In the genomic region with DNA sequence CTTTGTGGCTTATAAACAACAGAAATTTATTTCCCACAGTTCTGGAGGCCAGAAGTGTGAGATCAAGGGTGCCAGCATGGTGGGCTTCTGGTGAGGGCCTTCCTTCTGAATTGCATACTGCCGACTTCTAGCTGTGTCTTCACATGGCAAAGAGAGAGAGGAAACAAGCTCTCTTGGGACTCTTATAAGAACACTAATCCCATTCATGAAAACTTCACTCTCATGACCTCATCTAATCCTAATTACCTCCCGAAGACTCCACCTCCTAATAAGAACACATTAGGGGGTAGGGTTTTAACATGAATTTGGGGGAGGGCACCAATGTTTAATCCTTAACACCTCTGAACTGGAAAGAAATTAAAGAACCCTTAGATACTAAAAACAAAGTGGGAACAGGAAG, we compare ENCODE assay signal across 18 cellular contexts.
A peak's percentile ranks its signal among the peaks of the same experiment; 100 is the strongest.
DNase-seq lines count a peak whose midpoint lies in the region; ATAC-seq, FAIRE-seq and TF ChIP-seq lines count a peak whose summit lies in the region.
"Had no signal": no experiment of that assay in that cellular context is flagged by ENCODE, and none has a peak within 500 bp of the region (broad histone marks: within the 10 kb centered on the region; RNA-seq: fewer than 3 reads in every experiment).

No MANE protein-coding gene starts in this region.

- no peaks in the 10 kb centered on the region for H3K23me2 ChIP-seq in H9 (ENCODE audit: insufficient read length, low read depth, low read length, poor library complexity, severe bottlenecking)

- no peak for TF ChIP-seq POLR2A in endothelial cell of umbilical vein (IDR thresholded peaks at IDR 0.05; ENCODE audit: low read depth, low read length)

- H3K9ac ChIP-seq in H9 (ENCODE audit: extremely low read depth, insufficient read length, low read length) (no peak overlapping the region), endothelial cell of umbilical vein (replicated peaks; ENCODE audit: extremely low read depth, insufficient read depth, low read length) (no peak overlapping the region)

- no peak overlapping the region for H2BK12ac ChIP-seq in H9 (ENCODE audit: insufficient read length, low read depth, low read length)

- H3K79me1 ChIP-seq in H9 (ENCODE audit: insufficient read depth, low read depth, low read length, poor library complexity, severe bottlenecking): no peaks in the 10 kb centered on the region

- BruUV-seq in A673 (replicated peaks; lab: Mats Ljungman, UMichigan): no TSS peak
- BruUV-seq in endothelial cell of umbilical vein (replicated peaks; lab: Mats Ljungman, UMichigan): no TSS peak

- H2BK5ac ChIP-seq in H9 (ENCODE audit: insufficient read length, low read length): no peak overlapping the region

- H3K4me1 Mint-ChIP-seq in H9: peaks cover 22 to 23% of the 10 kb centered on the region in 2 experiments
- H3K4me1 Mint-ChIP-seq in activated naive CD4-positive, alpha-beta T cell treated with anti-CD3 and anti-CD28 coated beads for 36 hours (ENCODE audit: low read depth): no peaks in the 10 kb centered on the region
- H3K4me1 Mint-ChIP-seq: CD4-positive, alpha-beta memory T cell had no signal

- no peaks in the 10 kb centered on the region for H3K4me1 ChIP-seq in A673 (ENCODE audit: insufficient read depth, low read length, poor library complexity, severe bottlenecking)
- H3K4me1 ChIP-seq in H9 (ENCODE audit: insufficient read depth, low read length): no peaks in the 10 kb centered on the region
- peaks cover 23% of the 10 kb centered on the region for H3K4me1 ChIP-seq in endothelial cell of umbilical vein (ENCODE audit: control insufficient read depth, extremely low read depth, insufficient read depth, low read length)
- peaks cover 16% of the 10 kb centered on the region for H3K4me1 ChIP-seq in osteoblast (ENCODE audit: insufficient read depth, low read length)
- no peaks in the 10 kb centered on the region for H3K4me1 ChIP-seq in aorta (ENCODE audit: control insufficient read depth in 1 of 2, insufficient read depth in 2 of 2, low read length in 2 of 2)
- H3K4me1 ChIP-seq: BE2C had no signal

- WGBS in H9 (ENCODE audit: extremely low coverage, insufficient read length, low lambda C conversion rate): no CpG with 5 or more reads among the region's 2 CpGs
- 82 to 83% methylated on average over 2 of the region's 2 CpGs for WGBS in aorta, 2 donors

- H3K27me3 ChIP-seq in A673 (replicated peaks; ENCODE audit: insufficient read depth, low read depth, low read length, poor library complexity) (no peaks in the 10 kb centered on the region), H9 (ENCODE audit: insufficient read depth, low read length) (no peaks in the 10 kb centered on the region), endothelial cell of umbilical vein (ENCODE audit: control insufficient read depth in 2 of 2, insufficient read depth in 2 of 2, low read length in 2 of 2) (no peaks in the 10 kb centered on the region), osteoblast (ENCODE audit: insufficient read depth, low read length) (no peaks in the 10 kb centered on the region), aorta (ENCODE audit: control insufficient read depth in 1 of 2, insufficient read depth in 2 of 2, low read length in 1 of 2) (no peaks in the 10 kb centered on the region)
- H3K27me3 ChIP-seq: BE2C had no signal

- H4K20me1 ChIP-seq in H9 (ENCODE audit: control insufficient read depth, insufficient read depth, insufficient read length) (no peaks in the 10 kb centered on the region), endothelial cell of umbilical vein (replicated peaks; ENCODE audit: control insufficient read depth, extremely low read depth, insufficient read depth, low read length) (no peaks in the 10 kb centered on the region), osteoblast (ENCODE audit: insufficient read depth, low read length) (no peaks in the 10 kb centered on the region)

- H3K56ac ChIP-seq in H9 (ENCODE audit: insufficient read length, low read depth, low read length): no peak overlapping the region

- H2BK15ac ChIP-seq in H9 (ENCODE audit: low read depth, low read length): no peak overlapping the region

- H3K14ac ChIP-seq in H9 (ENCODE audit: insufficient read depth, low read length): no peak overlapping the region

- peaks cover 14 to 20% (median 17%) of the 10 kb centered on the region in 3 experiments for H3K36me3 Mint-ChIP-seq in H9 (ENCODE audit: insufficient read depth in 1 of 3, low read depth in 3 of 3)
- no peaks in the 10 kb centered on the region for H3K36me3 Mint-ChIP-seq in activated naive CD4-positive, alpha-beta T cell treated with anti-CD3 and anti-CD28 coated beads for 36 hours (ENCODE audit: low read depth)
- H3K36me3 Mint-ChIP-seq: CD4-positive, alpha-beta memory T cell had no signal

- no peaks in the 10 kb centered on the region for H3K27me3 Mint-ChIP-seq in H9 (ENCODE audit: low read depth)
- no peaks in the 10 kb centered on the region for H3K27me3 Mint-ChIP-seq in activated naive CD4-positive, alpha-beta T cell treated with anti-CD3 and anti-CD28 coated beads for 36 hours (ENCODE audit: low read depth)
- H3K27me3 Mint-ChIP-seq: CD4-positive, alpha-beta memory T cell had no signal

- no peak overlapping the region for H3T11ph ChIP-seq in H9 (ENCODE audit: low read length)

- no peak overlapping the region for H3K27ac ChIP-seq in A673 (ENCODE audit: low read depth, low read length, poor library complexity, severe bottlenecking)
- no peak overlapping the region for H3K27ac ChIP-seq in H9 (ENCODE audit: insufficient read length, low read depth, low read length)
- no peak overlapping the region for H3K27ac ChIP-seq in endothelial cell of umbilical vein (ENCODE audit: insufficient read depth, low read depth, low read length)
- H3K27ac ChIP-seq in osteoblast (ENCODE audit: low read depth, low read length): no peak overlapping the region
- no peak overlapping the region for H3K27ac ChIP-seq in aorta (ENCODE audit: low read depth in 1 of 2, low read length in 2 of 2)
- H3K27ac ChIP-seq: C4-2B, HL-60 had no signal

- no peaks in the 10 kb centered on the region for H3K9me1 ChIP-seq in endothelial cell of umbilical vein (replicated peaks; ENCODE audit: control insufficient read depth, extremely low read depth, insufficient read depth, low read length)

- H2BK120ac ChIP-seq in H9 (ENCODE audit: low read depth, low read length, poor library complexity, severe bottlenecking): no peak overlapping the region

- no peak for TF ChIP-seq CTCF in A673 (conservative IDR thresholded peaks at IDR 0.05; ENCODE audit: low read depth, low read length)
- no peak for TF ChIP-seq CTCF in H9 (conservative IDR thresholded peaks at IDR 0.05)
- TF ChIP-seq CTCF in endothelial cell of umbilical vein (IDR thresholded peaks at IDR 0.05; ENCODE audit: extremely low read depth in 1 of 2, insufficient read depth in 1 of 2, low read depth in 1 of 2, low read length in 2 of 2): no peak
- TF ChIP-seq CTCF in osteoblast (IDR thresholded peaks at IDR 0.05; ENCODE audit: extremely low read depth, low read depth, low read length): no peak

- no peak overlapping the region for H3K18ac ChIP-seq in H9 (ENCODE audit: insufficient read length, low read depth, low read length)

- H4K8ac ChIP-seq in H9 (replicated peaks; ENCODE audit: insufficient read length, low read depth, low read length): no peak overlapping the region

- no peak overlapping the region for H3K23ac ChIP-seq in H9 (ENCODE audit: insufficient read length, low read depth, low read length)

- H2BK20ac ChIP-seq in H9 (ENCODE audit: low read depth, low read length, poor library complexity, severe bottlenecking): no peak overlapping the region

- no peak overlapping the region for H3K4ac ChIP-seq in H9 (ENCODE audit: low read depth, low read length)

- H2AFZ ChIP-seq in H9 (ENCODE audit: low read length): no peak overlapping the region
- no peak overlapping the region for H2AFZ ChIP-seq in endothelial cell of umbilical vein (ENCODE audit: low read depth, low read length)
- H2AFZ ChIP-seq in osteoblast (ENCODE audit: low read length): peak overlapping the region; percentile 17

- CTCF ChIA-PET in A673 (lab: Charles Lee) (no interaction called here), endothelial cell of umbilical vein (lab: Charles Lee) (interaction anchor here (0.9 to 1.3 kb wide), 3 partner anchors 10 to 101 kb away, joined by 3 to 5 read pairs (median 4); no protein-coding TSS in a partner anchor)
- CTCF ChIA-PET in activated naive CD4-positive, alpha-beta T cell treated with anti-CD3 and anti-CD28 coated beads for 36 hours (lab: Charles Lee): no interaction called here

- H3K79me2 ChIP-seq in H9 (ENCODE audit: insufficient read depth, low read length): no peaks in the 10 kb centered on the region
- H3K79me2 ChIP-seq in endothelial cell of umbilical vein (ENCODE audit: control insufficient read depth, insufficient read depth, low read length): no peaks in the 10 kb centered on the region
- no peaks in the 10 kb centered on the region for H3K79me2 ChIP-seq in osteoblast (ENCODE audit: insufficient read depth, low read length)

- dilution Hi-C loops in endothelial cell of umbilical vein (cut with MboI; ENCODE audit: extremely low pct_ligation_motif_present, low sequenced_read_pairs): no loop called here

- no peak overlapping the region for H4K91ac ChIP-seq in H9 (ENCODE audit: insufficient read length, low read depth, low read length)

- DNase-seq in A673 (ENCODE audit: low spot score) (peak; percentile 77), H9 (no peak), endothelial cell of umbilical vein (ENCODE audit: low read depth, low spot score) (no peak), osteoblast (ENCODE audit: insufficient read length, low spot score, missing footprints) (no peak), NCI-H345 treated with DMSO at 0.1 percent for 48 hours (lab: John Stamatoyannopoulos, UW; ENCODE audit: unreplicated experiment) (no peak), aorta (no peak)
- no peak for DNase-seq in activated naive CD4-positive, alpha-beta T cell treated with anti-CD3 and anti-CD28 coated beads for 36 hours
- DNase-seq: BE2C; CD4-positive, alpha-beta memory T cell; DMS79 treated with DMSO at 0.1 percent for 48 hours; EL; HCEC 1CT; HFFc6 had no signal

- H3K4me3 Mint-ChIP-seq in H9: no peak overlapping the region; a peak in 1 of 5 replicates
- no peak overlapping the region for H3K4me3 Mint-ChIP-seq in activated naive CD4-positive, alpha-beta T cell treated with anti-CD3 and anti-CD28 coated beads for 36 hours
- H3K4me3 Mint-ChIP-seq: CD4-positive, alpha-beta memory T cell; HFFc6 had no signal

- no peak overlapping the region for H4K5ac ChIP-seq in H9 (ENCODE audit: insufficient read length, low read depth, low read length)

- no peaks in the 10 kb centered on the region for H3K36me3 ChIP-seq in A673 (ENCODE audit: insufficient read depth, low read length, poor library complexity, severe bottlenecking)
- H3K36me3 ChIP-seq in endothelial cell of umbilical vein (ENCODE audit: control insufficient read depth in 2 of 2, extremely low read depth in 1 of 2, insufficient read depth in 2 of 2, low read length in 2 of 2): no peaks in the 10 kb centered on the region
- no peaks in the 10 kb centered on the region for H3K36me3 ChIP-seq in osteoblast (ENCODE audit: insufficient read depth, low read length)
- H3K36me3 ChIP-seq in aorta (ENCODE audit: control insufficient read depth in 1 of 2, insufficient read depth in 2 of 2, low read length in 1 of 2): no peaks in the 10 kb centered on the region

- peaks cover 10% of the 10 kb centered on the region in 2 experiments for H3K9me3 Mint-ChIP-seq in H9
- no peaks in the 10 kb centered on the region for H3K9me3 Mint-ChIP-seq in activated naive CD4-positive, alpha-beta T cell treated with anti-CD3 and anti-CD28 coated beads for 36 hours

- peak overlapping the region; percentile 50 to 80 (median 53); a peak in 5 of 7 replicates for H3K27ac Mint-ChIP-seq in H9
- no peak overlapping the region for H3K27ac Mint-ChIP-seq in activated naive CD4-positive, alpha-beta T cell treated with anti-CD3 and anti-CD28 coated beads for 36 hours
- H3K27ac Mint-ChIP-seq: CD4-positive, alpha-beta memory T cell; HFFc6 had no signal

- intact Hi-C loops in A673 (cut with micrococcal nuclease; ENCODE audit: unreplicated experiment): no loop called here
- intact Hi-C loops in endothelial cell of umbilical vein (cut with micrococcal nuclease): no loop called here
- intact Hi-C loops in activated naive CD4-positive, alpha-beta T cell treated with anti-CD3 and anti-CD28 coated beads for 36 hours (cut with micrococcal nuclease): no loop called here
- intact Hi-C loops in aorta (cut with DNase I): no loop called here

- POLR2A ChIA-PET in A673 (lab: Charles Lee; ENCODE audit: low non-redundant PET): no interaction called here
- POLR2A ChIA-PET in endothelial cell of umbilical vein (lab: Charles Lee): no interaction called here

- H3K4me3 ChIP-seq in A673 (ENCODE audit: low read depth, low read length, poor library complexity, severe bottlenecking) (no peak overlapping the region), endothelial cell of umbilical vein (replicated peaks in 1 of 3; ENCODE audit: insufficient read depth in 1 of 3, low read depth in 1 of 3, low read length in 3 of 3) (no peak overlapping the region), osteoblast (ENCODE audit: insufficient read depth, low read length) (no peak overlapping the region), aorta (ENCODE audit: low read length in 2 of 2) (no peak overlapping the region)

- ATAC-seq in aorta (ENCODE audit: low FRiP score): no peak

- FAIRE-seq in endothelial cell of umbilical vein (lab: Jason Lieb, UNC): peak; percentile 44
- FAIRE-seq: G401.6, GM12891, H1 had no signal

- no peak overlapping the region for H2AK5ac ChIP-seq in H9 (ENCODE audit: insufficient read length, low read length)

- H3K4me2 ChIP-seq in H9 (ENCODE audit: insufficient read depth, insufficient read length, low read length): no peak overlapping the region
- peak overlapping the region; percentile 85 for H3K4me2 ChIP-seq in endothelial cell of umbilical vein (ENCODE audit: insufficient read depth, low read length)
- H3K4me2 ChIP-seq in osteoblast (ENCODE audit: insufficient read depth, low read length): no peak overlapping the region

- H3K9me3 ChIP-seq in A673 (ENCODE audit: low read depth, low read length, poor library complexity, severe bottlenecking) (no peaks in the 10 kb centered on the region), H9 (ENCODE audit: control insufficient read depth, low read depth, low read length) (no peaks in the 10 kb centered on the region), endothelial cell of umbilical vein (replicated peaks; ENCODE audit: control insufficient read depth, insufficient read depth, low read length) (no peaks in the 10 kb centered on the region), osteoblast (ENCODE audit: low read depth, low read length) (no peaks in the 10 kb centered on the region), aorta (ENCODE audit: control insufficient read depth, low read length) (peaks cover 3% of the 10 kb centered on the region)
- H3K9me3 ChIP-seq: BE2C had no signal
